ENCODE assay signal across 25 cellular contexts in genomic region chr2:2730301-2730833, GRCh38.
"Had no signal": no experiment of that assay in that cellular context is flagged by ENCODE, and none has a peak within 500 bp of the region (broad histone marks: within the 10 kb centered on the region; RNA-seq: fewer than 3 reads in every experiment).

No MANE protein-coding gene starts in this region.

- H3K27me3 ChIP-seq: colonic mucosa, foreskin keratinocyte, gastrocnemius medialis had no signal

- H3K36me3 ChIP-seq: colonic mucosa, esophagus muscularis mucosa, esophagus squamous epithelium, gastrocnemius medialis, gastroesophageal sphincter, heart left ventricle, heart right ventricle had no signal

- DNase-seq: colonic mucosa; cortex of kidney; dermis blood vessel endothelial cell; effector CD4-positive, alpha-beta T cell; effector CD8-positive, alpha-beta T cell; effector memory CD4-positive, alpha-beta T cell; effector memory CD8-positive, alpha-beta T cell; endodermal cell; erythroblast; esophagus squamous epithelium; foreskin fibroblast; foreskin keratinocyte; foreskin melanocyte; gastrocnemius medialis; glutamatergic neuron; head of caudate nucleus; heart left ventricle; heart right ventricle had no signal

- H3K27ac Mint-ChIP-seq: dendritic cell treated with granulocyte-macrophage colony-stimulating factor and Interleukin-4, amounts not matched to agents 40 ng/mL and 50 ng/mL, for 4 days; effector memory CD8-positive, alpha-beta T cell; endodermal cell had no signal

- H3K4me3 ChIP-seq: colonic mucosa, coronary artery, dorsolateral prefrontal cortex, esophagus muscularis mucosa, esophagus squamous epithelium, gastrocnemius medialis, gastroesophageal sphincter, heart left ventricle, heart right ventricle had no signal

- ATAC-seq: effector memory CD8-positive, alpha-beta T cell; esophagus mucosa; foreskin keratinocyte; gastrocnemius medialis; gastroesophageal sphincter; heart left ventricle; heart right ventricle had no signal

- H3K4me3 Mint-ChIP-seq: dendritic cell treated with granulocyte-macrophage colony-stimulating factor and Interleukin-4, amounts not matched to agents 40 ng/mL and 50 ng/mL, for 4 days; effector memory CD8-positive, alpha-beta T cell; endodermal cell had no signal

- H3K9me3 ChIP-seq: colonic mucosa, esophagus muscularis mucosa, esophagus squamous epithelium, gastrocnemius medialis, gastroesophageal sphincter, heart left ventricle, heart right ventricle had no signal

- H3K4me1 ChIP-seq: colonic mucosa, esophagus muscularis mucosa, foreskin keratinocyte, gastrocnemius medialis, gastroesophageal sphincter, heart left ventricle, heart right ventricle had no signal

- H3K27ac ChIP-seq: colonic mucosa, coronary artery, dorsolateral prefrontal cortex, epithelial cell of prostate, esophagus muscularis mucosa, esophagus squamous epithelium, foreskin keratinocyte, gastrocnemius medialis, gastroesophageal sphincter, heart left ventricle, heart right ventricle had no signal

- H3K9me3 Mint-ChIP-seq: dendritic cell treated with granulocyte-macrophage colony-stimulating factor and Interleukin-4, amounts not matched to agents 40 ng/mL and 50 ng/mL, for 4 days; endodermal cell had no signal
